In the genomic region with DNA sequence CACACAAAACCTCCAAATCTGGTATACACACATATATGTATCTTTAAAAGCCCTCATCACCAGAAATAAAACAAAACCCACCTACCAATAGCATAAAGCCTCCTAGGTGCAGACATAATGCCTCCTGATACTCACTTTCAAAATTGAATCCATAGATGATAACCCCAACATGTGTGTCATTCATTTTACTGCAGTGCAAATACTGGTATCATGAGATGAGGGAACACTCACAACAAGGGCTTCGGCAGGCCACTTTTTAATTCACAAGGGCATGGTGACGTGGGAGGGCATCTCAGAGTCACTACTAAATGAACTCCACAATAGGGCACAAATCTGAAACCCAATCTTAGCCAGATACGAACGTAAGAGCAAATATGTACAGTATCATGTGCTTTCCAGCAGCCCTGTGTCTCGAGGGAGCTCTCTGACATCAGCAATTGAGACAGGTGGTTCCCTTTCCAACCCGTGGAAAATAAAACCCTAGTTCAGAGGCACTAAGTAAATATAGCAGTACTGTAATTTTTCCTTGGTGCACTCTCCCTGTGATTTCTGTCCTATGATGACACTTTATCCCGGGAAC, we compare ENCODE assay signal across 9 cellular contexts. TPM values are rescaled to one million over a fixed set of nuclear protein-coding genes. Genes with fewer than 3 reads are reported as not detected.
DNase-seq lines count a peak whose midpoint lies in the region; ATAC-seq and TF ChIP-seq lines count a peak whose summit lies in the region.
"Had no signal": no experiment of that assay in that cellular context is flagged by ENCODE, and none has a peak within 500 bp of the region (broad histone marks: within the 10 kb centered on the region; RNA-seq: fewer than 3 reads in every experiment).

No MANE protein-coding gene starts in this region.

- no peak overlapping the region for H3K4me3 ChIP-seq in right lobe of liver

- no peaks in the 10 kb centered on the region for H3K27me3 ChIP-seq in right lobe of liver

- intact Hi-C loops in right lobe of liver (cut with DNase I), result no loop called here
- intact Hi-C loops in activated T-helper 2 cell treated with anti-CD3 and anti-CD28 coated beads, Interferon-gamma antibody, Interleukin-2, Interleukin-4, amounts not matched to agents 10 μg/mL and 5 μg/mL and 100 μg/mL, durations not matched to agents 14 hours and 24 hours and 36 hours (cut with micrococcal nuclease), result no loop called here

- peaks cover 0 to 3% (median 0%) of the 10 kb centered on the region in 4 donors for H3K4me1 ChIP-seq in right lobe of liver

- no peaks in the 10 kb centered on the region for H3K9me3 ChIP-seq in right lobe of liver

- TF ChIP-seq CTCF in right lobe of liver (IDR thresholded peaks at IDR 0.05), result no peak

- H3K4me1 Mint-ChIP-seq in activated T-helper 2 cell treated with anti-CD3 and anti-CD28 coated beads, Interferon-gamma antibody, Interleukin-2, Interleukin-4, amounts not matched to agents 10 μg/mL and 5 μg/mL and 100 μg/mL, durations not matched to agents 14 hours and 24 hours and 36 hours (ENCODE audit: low read depth), result no peaks in the 10 kb centered on the region

- ATAC-seq in right lobe of liver (peak; percentile 65 to 90 (median 77)), GM19035 (IDR thresholded peaks at IDR 0.05; ENCODE audit: unreplicated experiment) (no peak), HG02678 (IDR thresholded peaks at IDR 0.05; ENCODE audit: unreplicated experiment) (no peak)

- H3K36me3 ChIP-seq in right lobe of liver, result no peaks in the 10 kb centered on the region

- H3K9me3 Mint-ChIP-seq in activated T-helper 2 cell treated with anti-CD3 and anti-CD28 coated beads, Interferon-gamma antibody, Interleukin-2, Interleukin-4, amounts not matched to agents 10 μg/mL and 5 μg/mL and 100 μg/mL, durations not matched to agents 14 hours and 24 hours and 36 hours, result no peaks in the 10 kb centered on the region

- H3K27ac ChIP-seq in right lobe of liver, result no peak overlapping the region

- H3K4me3 Mint-ChIP-seq in activated T-helper 2 cell treated with anti-CD3 and anti-CD28 coated beads, Interferon-gamma antibody, Interleukin-2, Interleukin-4, amounts not matched to agents 10 μg/mL and 5 μg/mL and 100 μg/mL, durations not matched to agents 14 hours and 24 hours and 36 hours (ENCODE audit: low read depth), result no peak overlapping the region

- WGBS in right lobe of liver (ENCODE audit: insufficient coverage, low coverage, low lambda C conversion rate, missing lambda C conversion rate), result 20% methylated on average over 7 of the region's 7 CpGs

- TF ChIP-seq POLR2A in right lobe of liver (IDR thresholded peaks at IDR 0.05), result no peak

- H3K36me3 Mint-ChIP-seq in activated T-helper 2 cell treated with anti-CD3 and anti-CD28 coated beads, Interferon-gamma antibody, Interleukin-2, Interleukin-4, amounts not matched to agents 10 μg/mL and 5 μg/mL and 100 μg/mL, durations not matched to agents 14 hours and 24 hours and 36 hours (ENCODE audit: low read depth), result no peaks in the 10 kb centered on the region

- H3K27me3 Mint-ChIP-seq in activated T-helper 2 cell treated with anti-CD3 and anti-CD28 coated beads, Interferon-gamma antibody, Interleukin-2, Interleukin-4, amounts not matched to agents 10 μg/mL and 5 μg/mL and 100 μg/mL, durations not matched to agents 14 hours and 24 hours and 36 hours (ENCODE audit: low read depth), result no peaks in the 10 kb centered on the region

- H3K27ac Mint-ChIP-seq in activated T-helper 2 cell treated with anti-CD3 and anti-CD28 coated beads, Interferon-gamma antibody, Interleukin-2, Interleukin-4, amounts not matched to agents 10 μg/mL and 5 μg/mL and 100 μg/mL, durations not matched to agents 14 hours and 24 hours and 36 hours, result no peak overlapping the region

- DNase-seq in COLO668 (lab: John Stamatoyannopoulos, UW; ENCODE audit: unreplicated experiment) (peak; percentile 81), NCI-H2081 (lab: John Stamatoyannopoulos, UW) (peak; percentile 74 to 89), cerebellar cortex (ENCODE audit: low spot score) (peak; percentile 20), right lobe of liver (no peak), occipital lobe (lab: John Stamatoyannopoulos, UW) (no peak)
- DNase-seq in activated T-helper 2 cell treated with anti-CD3 and anti-CD28 coated beads, Interferon-gamma antibody, Interleukin-2, Interleukin-4, amounts not matched to agents 10 μg/mL and 5 μg/mL and 100 μg/mL, durations not matched to agents 14 hours and 24 hours and 36 hours (ENCODE audit: low spot score), result no peak
- DNase-seq: erythroblast had no signal

RNA-seq across cellular contexts. Expression of gene PPARGC1A, which starts 14.1 kb away (rescaled TPM):
- total RNA-seq in right lobe of liver, result 10 to 100 TPM; 13.8 to 61.0 (median 37.6) TPM
- total RNA-seq in activated T-helper 2 cell treated with anti-CD3 and anti-CD28 coated beads, Interferon-gamma antibody, Interleukin-2, Interleukin-4, amounts not matched to agents 10 μg/mL and 5 μg/mL and 100 μg/mL, durations not matched to agents 14 hours and 24 hours and 36 hours, result not detected in 2 replicates
- 5.5 TPM for total RNA-seq in occipital lobe

Comparison
In these comparisons a context has a peak if more than half of its experiments do, and no peak if none do; other contexts are left out.
1. DNase-seq: peak in COLO668 (single experiment), NCI-H2081 (2 of 2) and cerebellar cortex (single experiment); none in right lobe of liver (0 of 3), activated T-helper 2 cell treated with anti-CD3 and anti-CD28 coated beads, Interferon-gamma antibody, Interleukin-2, Interleukin-4, amounts not matched to agents 10 μg/mL and 5 μg/mL and 100 μg/mL, durations not matched to agents 14 hours and 24 hours and 36 hours (single experiment) and occipital lobe (single experiment).
2. ATAC-seq: peak in right lobe of liver (4 of 4); none in GM19035 (single experiment) and HG02678 (single experiment).